ENCODE assay signal across 9 cellular contexts in the genomic region with DNA sequence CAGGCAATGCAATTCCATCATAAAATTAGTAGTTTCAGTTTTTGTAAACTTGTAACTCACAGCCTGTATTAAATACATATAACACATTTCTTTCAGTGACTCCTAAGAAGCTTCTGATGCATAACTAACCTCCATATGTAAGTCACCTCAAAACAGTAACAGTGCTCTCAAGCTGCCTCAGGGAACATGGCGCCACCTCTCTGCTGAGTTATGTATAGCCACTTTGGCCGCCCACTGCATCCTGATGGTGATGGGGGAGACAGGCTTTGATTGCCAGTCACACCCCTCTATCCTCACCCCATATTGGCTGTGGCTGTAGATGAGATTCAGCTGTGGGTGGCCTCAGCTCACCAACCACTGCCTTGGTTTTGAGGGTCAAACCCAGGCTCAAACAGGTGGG. TPM values are rescaled to one million over a fixed set of nuclear protein-coding genes. Genes with fewer than 3 reads are reported as not detected.
DNase-seq lines count a peak whose midpoint lies in the region; ATAC-seq and TF ChIP-seq lines count a peak whose summit lies in the region.
"Had no signal": no experiment of that assay in that cellular context is flagged by ENCODE, and none has a peak within 500 bp of the region (broad histone marks: within the 10 kb centered on the region; RNA-seq: fewer than 3 reads in every experiment).

No MANE protein-coding gene starts in this region.

- DNase-seq in Calu3: peak; percentile 53
- DNase-seq in HFF-Myc (ENCODE audit: extremely low read depth, low read depth): no peak
- peak; percentile 8 for DNase-seq in SK-N-DZ (ENCODE audit: low spot score)
- DNase-seq in endodermal cell: peak; percentile 81
- DNase-seq in stimulated activated CD4-positive, alpha-beta T cell treated with anti-CD3 and anti-CD28 coated beads, Interleukin-12 subunit alpha, Interleukin-12 subunit beta, amount 100 ng/mL, for 4 hours: peak; percentile 37
- DNase-seq in cerebellum (ENCODE audit: low spot score): no peak
- DNase-seq: left cardiac atrium had no signal

- no peaks in the 10 kb centered on the region for H3K4me1 Mint-ChIP-seq in Calu3 (ENCODE audit: low read depth, unreplicated experiment)
- H3K4me1 Mint-ChIP-seq in endodermal cell: no peaks in the 10 kb centered on the region

- no peak overlapping the region for H3K9ac ChIP-seq in endodermal cell (ENCODE audit: extremely low read depth, low read length, poor library complexity, severe bottlenecking)

- peaks cover 5% of the 10 kb centered on the region for H3K36me3 Mint-ChIP-seq in Calu3 (ENCODE audit: insufficient read depth, unreplicated experiment)
- H3K36me3 Mint-ChIP-seq in endodermal cell (ENCODE audit: low read depth): peaks cover 53% of the 10 kb centered on the region

- ATAC-seq in GM21786 (IDR thresholded peaks at IDR 0.05; ENCODE audit: unreplicated experiment) (no peak), GM21423 (IDR thresholded peaks at IDR 0.05; ENCODE audit: unreplicated experiment) (no peak)

- no TSS peak for BruUV-seq in Calu3 (replicated peaks; lab: Mats Ljungman, UMichigan)

- no peaks in the 10 kb centered on the region for H3K27me3 Mint-ChIP-seq in Calu3 (ENCODE audit: unreplicated experiment)
- no peaks in the 10 kb centered on the region for H3K27me3 Mint-ChIP-seq in endodermal cell (ENCODE audit: insufficient read depth)

- H3K4me3 Mint-ChIP-seq in Calu3 (ENCODE audit: low read depth, unreplicated experiment) (no peak overlapping the region), endodermal cell (no peak overlapping the region)

- no peak overlapping the region for H3K27ac Mint-ChIP-seq in Calu3 (ENCODE audit: unreplicated experiment)
- H3K27ac Mint-ChIP-seq in endodermal cell: no peak overlapping the region

- H3K36me3 ChIP-seq in endodermal cell (ENCODE audit: control insufficient read depth, insufficient read depth, low read length): peaks cover 17% of the 10 kb centered on the region

- no peaks in the 10 kb centered on the region for H3K4me1 ChIP-seq in endodermal cell (ENCODE audit: control insufficient read depth, insufficient read depth, low read length)

- H3K4me3 ChIP-seq in HFF-Myc (replicated peaks; ENCODE audit: low read depth, low read length) (no peak overlapping the region), endodermal cell (ENCODE audit: low read length) (no peak overlapping the region)

- TF ChIP-seq CTCF in Calu3 (IDR thresholded peaks at IDR 0.05; ENCODE audit: unreplicated experiment) (peak; percentile 31), HFF-Myc (IDR thresholded peaks at IDR 0.05; ENCODE audit: low read depth, low read length, missing control alignments) (peak; percentile 59), endodermal cell (conservative IDR thresholded peaks at IDR 0.05) (peak; percentile 67)

- H3K9me3 Mint-ChIP-seq in Calu3 (ENCODE audit: low read depth, unreplicated experiment): peaks cover 5% of the 10 kb centered on the region
- H3K9me3 Mint-ChIP-seq in endodermal cell: peaks cover 58% of the 10 kb centered on the region

- peaks cover 49% of the 10 kb centered on the region for H3K9me3 ChIP-seq in endodermal cell (ENCODE audit: control insufficient read depth, low read length)

- 90% methylated on average over 2 of the region's 2 CpGs; no CpG with 5 or more reads in 1 of the 2 experiments for WGBS in endodermal cell (ENCODE audit: insufficient coverage in 1 of 2, insufficient read length in 1 of 2), 2 experiments

- no peak overlapping the region for H3K27ac ChIP-seq in endodermal cell (ENCODE audit: low read depth, low read length)

- intact Hi-C loops in Calu3 (cut with micrococcal nuclease; ENCODE audit: unreplicated experiment): no loop called here

- CTCF ChIA-PET in Calu3 (lab: Charles Lee): interaction anchor here (0.5 to 1.2 kb wide), 3 partner anchors 11 to 65 kb away, joined by 3 to 4 read pairs (median 4); no protein-coding TSS in a partner anchor

- no peaks in the 10 kb centered on the region for H3K27me3 ChIP-seq in endodermal cell (ENCODE audit: control insufficient read depth, insufficient read depth, low read length, poor library complexity, severe bottlenecking)

RNA-seq across cellular contexts. Expression of a gene that starts 54.3 kb away (rescaled TPM):
- 42.7 and 49.0 TPM in 2 replicates for total RNA-seq in Calu3 (2022)
- polyA plus RNA-seq in SK-N-DZ (2014; cell fraction: cytosol; rRNA removed): 50.4 and 52.5 TPM in 2 replicates
- 24.1 and 32.3 TPM in 2 replicates for polyA plus RNA-seq in SK-N-DZ (2014; cell fraction: nucleus; rRNA removed)
- total RNA-seq in endodermal cell: 10 to 100 TPM; 77.3 to 95.9 TPM
- 23.5 TPM for polyA plus RNA-seq in endodermal cell (2013, experiment 1 of 2)
- polyA plus RNA-seq in endodermal cell (2013, experiment 2 of 2): 24.7 TPM
- total RNA-seq in cerebellum: 64.8 TPM

Comparison
In these comparisons a context has a peak if more than half of its experiments do, and no peak if none do; other contexts are left out.
1. DNase-seq: peak in Calu3 (single experiment), SK-N-DZ (single experiment), endodermal cell (single experiment) and stimulated activated CD4-positive, alpha-beta T cell treated with anti-CD3 and anti-CD28 coated beads, Interleukin-12 subunit alpha, Interleukin-12 subunit beta, amount 100 ng/mL, for 4 hours (single experiment); none in HFF-Myc (single experiment) and cerebellum (single experiment).
2. Peak in every context shown above with its lines, with median percentiles within 50 percentile points of each other: CTCF ChIP-seq.